ENCODE assay signal across 3 cellular contexts in the genomic region with DNA sequence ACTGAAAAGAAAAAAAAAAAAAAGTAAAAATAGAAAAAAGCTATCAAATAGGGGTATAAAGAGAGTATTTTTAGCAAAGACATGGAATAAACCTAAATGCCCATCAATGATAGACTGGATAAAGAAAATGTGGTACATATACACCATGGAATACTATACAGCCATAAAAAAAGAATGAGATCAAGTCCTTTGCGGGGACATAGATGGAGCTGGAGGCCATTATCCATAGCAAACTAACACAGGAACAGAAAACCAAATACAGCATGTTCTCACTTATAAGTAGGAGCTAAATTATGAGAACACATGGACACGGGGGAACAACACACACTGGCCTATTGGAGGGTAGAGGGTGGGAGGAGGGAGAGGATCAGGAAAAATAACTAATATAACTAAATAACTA.
TF ChIP-seq lines count a peak whose summit lies in the region.

No MANE protein-coding gene starts in this region.

TF ChIP-seq in HEK293, 187 proteins besides CTCF, POLR2A, EP300 and RAD21:
- TF ChIP-seq, protein P1, sequence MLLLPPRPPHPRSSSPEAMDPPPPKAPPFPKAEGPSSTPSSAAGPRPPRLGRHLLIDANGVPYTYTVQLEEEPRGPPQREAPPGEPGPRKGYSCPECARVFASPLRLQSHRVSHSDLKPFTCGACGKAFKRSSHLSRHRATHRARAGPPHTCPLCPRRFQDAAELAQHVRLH (tag by site-specific recombination; IDR thresholded peaks at IDR 0.05): peak; percentile 58; the same call in 1 of the 2 replicates
- TF ChIP-seq ZNF146 (tag by site-specific recombination; IDR thresholded peaks at IDR 0.05): peak; percentile 97
- TF ChIP-seq, protein P2, sequence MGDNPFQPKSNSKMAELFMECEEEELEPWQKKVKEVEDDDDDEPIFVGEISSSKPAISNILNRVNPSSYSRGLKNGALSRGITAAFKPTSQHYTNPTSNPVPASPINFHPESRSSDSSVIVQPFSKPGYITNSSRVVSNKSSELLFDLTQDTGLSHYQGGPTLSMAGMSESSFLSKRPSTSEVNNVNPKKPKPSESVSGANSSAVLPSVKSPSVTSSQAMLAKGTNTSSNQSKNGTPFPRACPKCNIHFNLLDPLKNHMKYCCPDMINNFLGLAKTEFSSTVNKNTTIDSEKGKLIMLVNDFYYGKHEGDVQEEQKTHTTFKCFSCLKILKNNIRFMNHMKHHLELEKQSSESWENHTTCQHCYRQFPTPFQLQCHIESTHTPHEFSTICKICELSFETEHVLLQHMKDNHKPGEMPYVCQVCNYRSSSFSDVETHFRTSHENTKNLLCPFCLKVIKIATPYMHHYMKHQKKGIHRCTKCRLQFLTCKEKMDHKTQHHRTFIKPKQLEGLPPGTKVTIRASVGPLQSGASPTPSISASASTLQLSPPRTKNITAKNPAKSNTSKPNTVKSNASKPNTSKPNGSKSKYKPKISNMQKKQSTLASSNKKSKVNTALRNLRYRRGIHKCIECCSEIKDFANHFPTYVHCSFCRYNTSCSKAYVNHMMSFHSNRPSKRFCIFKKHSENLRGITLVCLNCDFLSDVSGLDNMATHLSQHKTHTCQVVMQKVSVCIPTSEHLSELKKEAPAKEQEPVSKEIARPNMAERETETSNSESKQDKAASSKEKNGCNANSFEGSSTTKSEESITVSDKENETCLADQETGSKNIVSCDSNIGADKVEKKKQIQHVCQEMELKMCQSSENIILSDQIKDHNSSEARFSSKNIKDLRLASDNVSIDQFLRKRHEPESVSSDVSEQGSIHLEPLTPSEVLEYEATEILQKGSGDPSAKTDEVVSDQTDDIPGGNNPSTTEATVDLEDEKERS (tag by site-specific recombination; IDR thresholded peaks at IDR 0.05): peak; percentile 80
TF ChIP-seq in HEK293: peak in this region for 3; not testable (repeated sequence) for 184.

TF ChIP-seq in SK-N-SH treated with all-trans-retinoic acid at 6 μM for 48 hours, 23 proteins besides CTCF, POLR2A, EP300 and RAD21:
- peak; percentile 62; the same call in 1 of the 2 replicates for TF ChIP-seq ZNF8 (CRISPR knock-in tag; IDR thresholded peaks at IDR 0.05)

TF ChIP-seq in K562, 482 proteins besides CTCF, POLR2A, EP300 and RAD21:
- TF ChIP-seq ZNF146 (CRISPR knock-in tag; IDR thresholded peaks at IDR 0.05; ENCODE audit: unreplicated experiment) (peak; percentile 83), RBM25 (IDR thresholded peaks at IDR 0.05; ENCODE audit: low read depth, low read length, severe bottlenecking) (peak; percentile 18), ARNT (IDR thresholded peaks at IDR 0.05) (0 out of 4 replicates have a peak, but pooled peaks of 1 of the 2 experiments have one; percentile 14), BCOR (IDR thresholded peaks at IDR 0.05) (0 out of 2 replicates have a peak, but pooled peaks have one; percentile 9)
